8 cellular contexts compared by ENCODE assay signal in genomic region chr2:201194097-201194496, GRCh38. TPM values are rescaled to one million over a fixed set of nuclear protein-coding genes. Genes with fewer than 3 reads are reported as not detected.
DNase-seq lines count a peak whose midpoint lies in the region; ATAC-seq, FAIRE-seq and TF ChIP-seq lines count a peak whose summit lies in the region.

No MANE protein-coding gene starts in this region.

- no peaks in the 10 kb centered on the region for H3K79me2 ChIP-seq in mammary epithelial cell (ENCODE audit: insufficient read depth, low read length)

- peaks cover 80% of the 10 kb centered on the region for H3K36me3 Mint-ChIP-seq in activated T-helper 2 cell treated with anti-CD3 and anti-CD28 coated beads, Interferon-gamma antibody, Interleukin-2, Interleukin-4, amounts not matched to agents 10 μg/mL and 5 μg/mL and 100 μg/mL, durations not matched to agents 14 hours and 24 hours and 36 hours (ENCODE audit: low read depth)

- ATAC-seq in GM19324 (IDR thresholded peaks at IDR 0.05; ENCODE audit: low FRiP score, unreplicated experiment) (peak; percentile 79), HG03103 (IDR thresholded peaks at IDR 0.05; ENCODE audit: low read depth, unreplicated experiment) (peak; percentile 93)

- H3K4me3 Mint-ChIP-seq in activated T-helper 2 cell treated with anti-CD3 and anti-CD28 coated beads, Interferon-gamma antibody, Interleukin-2, Interleukin-4, amounts not matched to agents 10 μg/mL and 5 μg/mL and 100 μg/mL, durations not matched to agents 14 hours and 24 hours and 36 hours (ENCODE audit: low read depth), result peak overlapping the region; percentile 20

- peak overlapping the region; percentile 38 to 87 (median 74) for H3K4me2 ChIP-seq in BLaER1 treated with 17β-estradiol and CSF1 and Interleukin-3, amounts not matched to agents 10 nM and 100 nM
- H3K4me2 ChIP-seq in mammary epithelial cell (ENCODE audit: insufficient read depth, low read depth, low read length), result no peak overlapping the region

- peak overlapping the region in 9 of 11 experiments; percentile 29 to 55 (median 36); a peak in 14 of 22 replicates for H3K9ac ChIP-seq in BLaER1 treated with 17β-estradiol and CSF1 and Interleukin-3, amounts not matched to agents 10 nM and 100 nM
- H3K9ac ChIP-seq in mammary epithelial cell (ENCODE audit: insufficient read depth, low read length), result no peak overlapping the region

- WGBS in mammary epithelial cell (ENCODE audit: low coverage, missing lambda C conversion rate), result 83% methylated on average over 3 of the region's 3 CpGs

- intact Hi-C loops in activated T-helper 2 cell treated with anti-CD3 and anti-CD28 coated beads, Interferon-gamma antibody, Interleukin-2, Interleukin-4, amounts not matched to agents 10 μg/mL and 5 μg/mL and 100 μg/mL, durations not matched to agents 14 hours and 24 hours and 36 hours (cut with micrococcal nuclease), result loop anchor here (1.0 kb wide), 3 partner anchors 11 to 38 kb away; partner anchors contain the start of gene CASP10
- intact Hi-C loops in mammary epithelial cell (cut with micrococcal nuclease), result no loop called here

- FAIRE-seq in D721Med (lab: Jason Lieb, UNC), result no peak

- DNase-seq in activated T-helper 2 cell treated with anti-CD3 and anti-CD28 coated beads, Interferon-gamma antibody, Interleukin-2, Interleukin-4, amounts not matched to agents 10 μg/mL and 5 μg/mL and 100 μg/mL, durations not matched to agents 14 hours and 24 hours and 36 hours (ENCODE audit: low spot score), result no peak
- DNase-seq in D721Med (ENCODE audit: insufficient read length, low spot score) (no peak), NCI-H1048 (lab: John Stamatoyannopoulos, UW) (no peak), mammary epithelial cell (no peak)
- DNase-seq in effector CD4-positive, alpha-beta T cell, result no peak

- peaks cover 0 to 14% (median 6%) of the 10 kb centered on the region in 11 experiments; a peak in 8 of 22 replicates for H3K9me3 ChIP-seq in BLaER1 treated with 17β-estradiol and CSF1 and Interleukin-3, amounts not matched to agents 10 nM and 100 nM (replicated peaks in 1 of 11)
- no peaks in the 10 kb centered on the region for H3K9me3 ChIP-seq in mammary epithelial cell (replicated peaks; ENCODE audit: insufficient read depth, low read length)

- H2AFZ ChIP-seq in mammary epithelial cell (ENCODE audit: low read depth, low read length), result no peak overlapping the region

- peak overlapping the region in 2 of 10 experiments; percentile 10 to 19; a peak in 5 of 20 replicates for H3K4me3 ChIP-seq in BLaER1 treated with 17β-estradiol and CSF1 and Interleukin-3, amounts not matched to agents 10 nM and 100 nM
- H3K4me3 ChIP-seq in mammary epithelial cell (replicated peaks in 1 of 3; ENCODE audit: insufficient read depth in 1 of 3, low read depth in 2 of 3, low read length in 3 of 3), result no peak overlapping the region

- in situ Hi-C loops in mammary epithelial cell (cut with MboI; ENCODE audit: low sequenced_read_pairs in 2 of 2), result loop anchor here in 1 of 2 donors (25.0 kb wide), 1 partner anchor 482 kb away; no protein-coding TSS in a partner anchor

- no peaks in the 10 kb centered on the region for H3K9me3 Mint-ChIP-seq in activated T-helper 2 cell treated with anti-CD3 and anti-CD28 coated beads, Interferon-gamma antibody, Interleukin-2, Interleukin-4, amounts not matched to agents 10 μg/mL and 5 μg/mL and 100 μg/mL, durations not matched to agents 14 hours and 24 hours and 36 hours

- H3K36me3 ChIP-seq in BLaER1 treated with 17β-estradiol and CSF1 and Interleukin-3, amounts not matched to agents 10 nM and 100 nM, result peaks cover 22 to 58% (median 40%) of the 10 kb centered on the region in 11 experiments
- no peaks in the 10 kb centered on the region for H3K36me3 ChIP-seq in mammary epithelial cell (ENCODE audit: insufficient read depth, low read length)

- H3K4me1 ChIP-seq in BLaER1 treated with 17β-estradiol and CSF1 and Interleukin-3, amounts not matched to agents 10 nM and 100 nM, result peaks cover 55 to 78% (median 69%) of the 10 kb centered on the region in 10 experiments
- no peaks in the 10 kb centered on the region for H3K4me1 ChIP-seq in mammary epithelial cell (ENCODE audit: insufficient read depth, low read length)

- H3K27ac Mint-ChIP-seq in activated T-helper 2 cell treated with anti-CD3 and anti-CD28 coated beads, Interferon-gamma antibody, Interleukin-2, Interleukin-4, amounts not matched to agents 10 μg/mL and 5 μg/mL and 100 μg/mL, durations not matched to agents 14 hours and 24 hours and 36 hours, result peak overlapping the region; percentile 62

- H3K27me3 ChIP-seq in BLaER1 treated with 17β-estradiol and CSF1 and Interleukin-3, amounts not matched to agents 10 nM and 100 nM, result no peaks in the 10 kb centered on the region
- H3K27me3 ChIP-seq in mammary epithelial cell (ENCODE audit: insufficient read depth, low read length), result no peaks in the 10 kb centered on the region

- no peaks in the 10 kb centered on the region; a peak in 2 of 22 replicates for H4K20me1 ChIP-seq in BLaER1 treated with 17β-estradiol and CSF1 and Interleukin-3, amounts not matched to agents 10 nM and 100 nM
- H4K20me1 ChIP-seq in mammary epithelial cell (ENCODE audit: insufficient read depth, low read length), result no peaks in the 10 kb centered on the region

- H3K4me1 Mint-ChIP-seq in activated T-helper 2 cell treated with anti-CD3 and anti-CD28 coated beads, Interferon-gamma antibody, Interleukin-2, Interleukin-4, amounts not matched to agents 10 μg/mL and 5 μg/mL and 100 μg/mL, durations not matched to agents 14 hours and 24 hours and 36 hours (ENCODE audit: low read depth), result peaks cover 42% of the 10 kb centered on the region

- dilution Hi-C loops in mammary epithelial cell (cut with HindIII; ENCODE audit: low sequenced_read_pairs), result no loop called here

- H3K27me3 Mint-ChIP-seq in activated T-helper 2 cell treated with anti-CD3 and anti-CD28 coated beads, Interferon-gamma antibody, Interleukin-2, Interleukin-4, amounts not matched to agents 10 μg/mL and 5 μg/mL and 100 μg/mL, durations not matched to agents 14 hours and 24 hours and 36 hours (ENCODE audit: low read depth), result no peaks in the 10 kb centered on the region

- TF ChIP-seq CTCF in D721Med (IDR thresholded peaks at IDR 0.05; ENCODE audit: insufficient read depth, missing control alignments), result no peak
- no peak for TF ChIP-seq CTCF in mammary epithelial cell (conservative IDR thresholded peaks at IDR 0.05 in 1 of 2, IDR thresholded peaks at IDR 0.05 in 1 of 2; ENCODE audit: extremely low read depth in 1 of 2, insufficient read depth in 1 of 2, low read depth in 1 of 2, low read length in 2 of 2)

- CTCF ChIA-PET in mammary epithelial cell (lab: Charles Lee; ENCODE audit: low non-redundant PET), result no interaction called here

- H3K27ac ChIP-seq in BLaER1 treated with 17β-estradiol and CSF1 and Interleukin-3, amounts not matched to agents 10 nM and 100 nM, result peak overlapping the region; percentile 6 to 84 (median 70); a peak in 20 of 22 replicates
- H3K27ac ChIP-seq in mammary epithelial cell (ENCODE audit: insufficient read depth, low read depth, low read length), result no peak overlapping the region

- no TSS peak for BruUV-seq in mammary epithelial cell (replicated peaks; lab: Mats Ljungman, UMichigan)

RNA-seq across cellular contexts. Expression of gene CASP10, which starts 11.2 kb away (rescaled TPM):
- 14.3 and 17.3 TPM in 2 replicates for total RNA-seq in activated T-helper 2 cell treated with anti-CD3 and anti-CD28 coated beads, Interferon-gamma antibody, Interleukin-2, Interleukin-4, amounts not matched to agents 10 μg/mL and 5 μg/mL and 100 μg/mL, durations not matched to agents 14 hours and 24 hours and 36 hours
- 1 to 10 TPM; 4.5 to 5.7 TPM for total RNA-seq in mammary epithelial cell
- 2.9 TPM for polyA plus RNA-seq in mammary epithelial cell
- polyA minus RNA-seq in mammary epithelial cell, result 8.0 TPM
